12 cellular contexts compared by ENCODE assay signal in genomic region chr9:35680331-35681105, GRCh38. TPM values are rescaled to one million over a fixed set of nuclear protein-coding genes. Genes with fewer than 3 reads are reported as not detected.
DNase-seq lines count a peak whose midpoint lies in the region; ATAC-seq, FAIRE-seq and TF ChIP-seq lines count a peak whose summit lies in the region.
"Had no signal": no experiment of that assay in that cellular context is flagged by ENCODE, and none has a peak within 500 bp of the region (broad histone marks: within the 10 kb centered on the region; RNA-seq: fewer than 3 reads in every experiment).

No MANE protein-coding gene starts in this region.

- intact Hi-C loops in GM12878 (cut with micrococcal nuclease; ENCODE audit: unreplicated experiment) (no loop called here), Caco-2 (cut with micrococcal nuclease; ENCODE audit: unreplicated experiment) (no loop called here), A673 (cut with micrococcal nuclease; ENCODE audit: unreplicated experiment) (no loop called here)

- no peak overlapping the region for H2AK5ac ChIP-seq in trophoblast cell (ENCODE audit: low read length)

- TF ChIP-seq CTCF in GM12878 (IDR thresholded peaks at IDR 0.05 in 2 of 3, conservative IDR thresholded peaks at IDR 0.05 in 1 of 3; ENCODE audit: control insufficient read depth in 2 of 3, extremely low read depth in 1 of 3, insufficient read depth in 1 of 3, low read depth in 3 of 3, low read length in 3 of 3), result no peak
- no peak for TF ChIP-seq CTCF in osteocyte (IDR thresholded peaks at IDR 0.05)
- no peak for TF ChIP-seq CTCF in Caco-2 (IDR thresholded peaks at IDR 0.05; ENCODE audit: insufficient read depth in 1 of 2, low read depth in 1 of 2, low read length in 1 of 2, severe bottlenecking in 1 of 2, unreplicated experiment in 1 of 2)
- TF ChIP-seq CTCF in A673 (conservative IDR thresholded peaks at IDR 0.05; ENCODE audit: low read depth, low read length), result no peak

- H4K20me1 ChIP-seq in GM12878 (ENCODE audit: control insufficient read depth, insufficient read depth), result no peaks in the 10 kb centered on the region

- no peak overlapping the region for H3K23ac ChIP-seq in trophoblast cell (ENCODE audit: low read length)

- CTCF ChIA-PET in GM12878 (lab: Yijun Ruan, JAX) (interaction anchor here (1.0 to 2.6 kb wide), 4 partner anchors 15 to 46 kb away, joined by 3 to 28 read pairs (median 6); no protein-coding TSS in a partner anchor), Caco-2 (lab: Charles Lee) (no interaction called here), A673 (lab: Charles Lee) (no interaction called here)

- H3K27ac ChIP-seq in GM12878 (ENCODE audit: control insufficient read depth, insufficient read depth) (no peak overlapping the region), A673 (ENCODE audit: low read depth, low read length, poor library complexity, severe bottlenecking) (no peak overlapping the region), trophoblast cell (ENCODE audit: low read depth, low read length) (no peak overlapping the region)

- H3K9me3 ChIP-seq in GM12878 (replicated peaks; ENCODE audit: control insufficient read depth, insufficient read depth, low read length) (no peaks in the 10 kb centered on the region), Caco-2 (no peaks in the 10 kb centered on the region), A673 (ENCODE audit: low read depth, low read length, poor library complexity, severe bottlenecking) (no peaks in the 10 kb centered on the region), trophoblast cell (ENCODE audit: insufficient read depth, low read depth, low read length) (no peaks in the 10 kb centered on the region)

- FAIRE-seq in GM18507 (lab: Jason Lieb, UNC) (peak; percentile 49), GM12878 (lab: Jason Lieb, UNC) (peak; percentile 89)

- no peaks in the 10 kb centered on the region for H3K36me3 ChIP-seq in GM12878 (ENCODE audit: control insufficient read depth in 2 of 2, insufficient read depth in 2 of 2, low read length in 1 of 2)
- no peaks in the 10 kb centered on the region for H3K36me3 ChIP-seq in Caco-2 (ENCODE audit: control insufficient read depth, insufficient read depth, low read length)
- H3K36me3 ChIP-seq in A673 (ENCODE audit: insufficient read depth, low read length, poor library complexity, severe bottlenecking), result peaks cover 5% of the 10 kb centered on the region
- H3K36me3 ChIP-seq in trophoblast cell (ENCODE audit: control insufficient read depth in 1 of 2, insufficient read depth in 2 of 2, low read length in 2 of 2), result peaks cover 31 to 40% of the 10 kb centered on the region in 2 experiments

- peaks cover 26% of the 10 kb centered on the region for H3K36me3 Mint-ChIP-seq in osteocyte (ENCODE audit: unreplicated experiment)
- H3K36me3 Mint-ChIP-seq in Caco-2 (ENCODE audit: insufficient read depth, unreplicated experiment), result no peaks in the 10 kb centered on the region

- H2BK12ac ChIP-seq in trophoblast cell (ENCODE audit: low read length), result no peak overlapping the region

- H3K27me3 Mint-ChIP-seq in osteocyte (ENCODE audit: unreplicated experiment) (no peaks in the 10 kb centered on the region), Caco-2 (ENCODE audit: insufficient read depth, unreplicated experiment) (no peaks in the 10 kb centered on the region)

- in situ Hi-C loops in GM12878 (cut with MboI), result no loop called here

- TF ChIP-seq POLR2A in GM12878 (IDR thresholded peaks at IDR 0.05; ENCODE audit: low read depth, low read length), result no peak

- H4K12ac ChIP-seq in trophoblast cell (ENCODE audit: low read depth, low read length), result no peak overlapping the region

- H3K4me3 Mint-ChIP-seq in osteocyte (ENCODE audit: unreplicated experiment), result no peak overlapping the region
- no peak overlapping the region for H3K4me3 Mint-ChIP-seq in Caco-2 (ENCODE audit: unreplicated experiment)

- H3K27me3 ChIP-seq in GM12878 (replicated peaks in 1 of 2; ENCODE audit: control insufficient read depth in 2 of 2, insufficient read depth in 2 of 2, low read length in 1 of 2) (peaks cover 0 to 2% of the 10 kb centered on the region in 2 experiments; a peak in 2 of 4 replicates), Caco-2 (replicated peaks; ENCODE audit: control insufficient read depth, insufficient read depth, low read length) (no peaks in the 10 kb centered on the region), A673 (replicated peaks; ENCODE audit: insufficient read depth, low read depth, low read length, poor library complexity) (no peaks in the 10 kb centered on the region), trophoblast cell (ENCODE audit: insufficient read depth, low read length) (no peaks in the 10 kb centered on the region)

- H3K9me3 Mint-ChIP-seq in osteocyte (ENCODE audit: unreplicated experiment) (no peaks in the 10 kb centered on the region), Caco-2 (ENCODE audit: unreplicated experiment) (no peaks in the 10 kb centered on the region)

- no peak overlapping the region for H4K91ac ChIP-seq in trophoblast cell (ENCODE audit: low read depth, low read length)

- TF ChIP-seq EP300 in GM12878 (IDR thresholded peaks at IDR 0.05; ENCODE audit: borderline replicate concordance in 1 of 2, control insufficient read depth in 1 of 2, low read depth in 2 of 2, low read length in 2 of 2), result no peak

- no peak overlapping the region for H2BK120ac ChIP-seq in trophoblast cell (ENCODE audit: insufficient read depth, low read length, poor library complexity)

- RAD21 ChIA-PET in GM12878 (lab: Charles Lee; ENCODE audit: unreplicated experiment), result interaction anchor here (1.1 to 1.2 kb wide), 2 partner anchors 10 to 16 kb away, joined by 3 to 4 read pairs; partner anchors contain the start of gene ARHGEF39

- no peak for DNase-seq in GM18507 (ENCODE audit: extremely low spot score, insufficient read length, low read depth)
- no peak for DNase-seq in GM12878 (ENCODE audit: low read depth, low spot score)
- DNase-seq in osteocyte (ENCODE audit: extremely low spot score, unreplicated experiment), result no peak
- DNase-seq in Caco-2, result no peak
- DNase-seq in NCI-H1694 (lab: John Stamatoyannopoulos, UW), result no peak
- no peak for DNase-seq in A673 (ENCODE audit: low spot score)
- no peak for DNase-seq in trophoblast cell
- DNase-seq: activated effector memory CD4-positive, alpha-beta T cell treated with anti-CD3 and anti-CD28 coated beads, Interleukin-2, amount 50 U/mL, for 16 hours; left cardiac atrium; NCI-H774 had no signal

- whole genome bisulfite sequencing in GM12878 (ENCODE audit: insufficient coverage, insufficient replicate concordance, low lambda C conversion rate, missing lambda C conversion rate), result 18% methylated on average over 15 of the region's 15 CpGs
- no CpG with 5 or more reads among the region's 15 CpGs for WGBS in trophoblast cell (ENCODE audit: extremely low coverage, insufficient coverage, insufficient read length)

- peaks cover 3% of the 10 kb centered on the region for H3K79me1 ChIP-seq in trophoblast cell (ENCODE audit: low read length)

- H3K9ac ChIP-seq in GM12878 (ENCODE audit: control insufficient read depth, insufficient read depth, low read length) (no peak overlapping the region), trophoblast cell (ENCODE audit: low read length) (no peak overlapping the region)

- POLR2A ChIA-PET in GM12878 (lab: Charles Lee) (interaction anchor here (0.8 to 1.8 kb wide), 3 partner anchors 14 to 47 kb away, joined by 3 to 5 read pairs (median 3); partner anchors contain the start of gene SIT1), Caco-2 (lab: Charles Lee) (no interaction called here), A673 (lab: Charles Lee; ENCODE audit: low non-redundant PET) (no interaction called here)

- SMC1A ChIA-PET in GM12878 (lab: Charles Lee; ENCODE audit: uncharacterized antibody, unreplicated experiment), result interaction anchor here (0.7 to 1.8 kb wide), 6 partner anchors 11 to 202 kb away, joined by 3 to 6 read pairs (median 3); no protein-coding TSS in a partner anchor

- no TSS peak for BruUV-seq in GM12878 (replicated peaks; lab: Mats Ljungman, UMichigan)
- no TSS peak for BruUV-seq in Caco-2 (replicated peaks; lab: Mats Ljungman, UMichigan)
- no TSS peak for BruUV-seq in A673 (replicated peaks; lab: Mats Ljungman, UMichigan)

- H2BK5ac ChIP-seq in trophoblast cell (ENCODE audit: low read depth, low read length, poor library complexity), result no peak overlapping the region

- H2AFZ ChIP-seq in GM12878 (ENCODE audit: control insufficient read depth, low read depth, low read length) (no peak overlapping the region; the same call in none of the 2 replicates), trophoblast cell (ENCODE audit: insufficient read depth, low read length, poor library complexity) (no peak overlapping the region)

- peak; percentile 70 for ATAC-seq in HG03175 (IDR thresholded peaks at IDR 0.05; ENCODE audit: unreplicated experiment)
- ATAC-seq in GM12878, result peak; percentile 73

- TF ChIP-seq RAD21 in GM12878 (IDR thresholded peaks at IDR 0.05; ENCODE audit: insufficient read depth, low read depth, low read length), result no peak

- H4K8ac ChIP-seq in trophoblast cell (ENCODE audit: low read depth, low read length), result no peak overlapping the region

- H3K18ac ChIP-seq in trophoblast cell (ENCODE audit: low read length), result no peak overlapping the region

- H3K4ac ChIP-seq in trophoblast cell (ENCODE audit: low read depth, low read length), result no peak overlapping the region

- H3K4me2 ChIP-seq in GM12878 (ENCODE audit: control insufficient read depth, insufficient read depth), result peak overlapping the region; percentile 33; the same call in 1 of the 2 replicates
- H3K4me2 ChIP-seq in trophoblast cell (ENCODE audit: low read length), result no peak overlapping the region

- H3K4me1 ChIP-seq in GM12878 (ENCODE audit: control insufficient read depth, insufficient read depth, low read length) (peaks cover 8% of the 10 kb centered on the region), Caco-2 (no peaks in the 10 kb centered on the region), A673 (ENCODE audit: insufficient read depth, low read length, poor library complexity, severe bottlenecking) (no peaks in the 10 kb centered on the region), trophoblast cell (ENCODE audit: control insufficient read depth in 1 of 2, insufficient read depth in 2 of 2, low read length in 2 of 2) (peaks cover 5 to 8% of the 10 kb centered on the region in 2 experiments)

- no peak overlapping the region for H3K14ac ChIP-seq in trophoblast cell (ENCODE audit: low read length)

- H3K4me3 ChIP-seq in GM12878, result no peak overlapping the region
- no peak overlapping the region for H3K4me3 ChIP-seq in Caco-2 (ENCODE audit: low read depth, low read length)
- no peak overlapping the region for H3K4me3 ChIP-seq in A673 (ENCODE audit: low read depth, low read length, poor library complexity, severe bottlenecking)
- H3K4me3 ChIP-seq in trophoblast cell (ENCODE audit: low read depth, low read length), result no peak overlapping the region

- H3K4me1 Mint-ChIP-seq in osteocyte (ENCODE audit: unreplicated experiment) (peaks cover 69% of the 10 kb centered on the region), Caco-2 (ENCODE audit: low read depth, unreplicated experiment) (peaks cover 6% of the 10 kb centered on the region)

- no peaks in the 10 kb centered on the region for H3K79me2 ChIP-seq in GM12878 (ENCODE audit: control insufficient read depth, insufficient read depth, low read length)
- H3K79me2 ChIP-seq in trophoblast cell (ENCODE audit: control insufficient read depth, insufficient read depth, low read length, poor library complexity), result no peaks in the 10 kb centered on the region

- peak overlapping the region; percentile 33 for H3K27ac Mint-ChIP-seq in osteocyte (ENCODE audit: unreplicated experiment)
- H3K27ac Mint-ChIP-seq in Caco-2 (ENCODE audit: unreplicated experiment), result no peak overlapping the region

RNA-seq across cellular contexts. Expression of gene CA9, which starts 6.8 kb away (rescaled TPM):
- total RNA-seq in GM12878 (2013; cell fraction: nucleolus; rRNA removed), result 1.7 and 3.2 TPM in 2 replicates
- total RNA-seq in GM12878 (2014; rRNA removed) (2.7 and 5.8 TPM in 2 replicates), GM12878 (2014; rRNA removed; fragmentation: Illumina TruSeq; extraction: Trizol) (0.89 and 1.3 TPM in 2 replicates), GM12878 (2021) (4.0 TPM in 2 replicates), osteocyte (not detected in 2 replicates), Caco-2 (2022) (not detected in 2 replicates), A673 (2021) (0.32 and 1.4 TPM in 2 replicates)
- polyA plus RNA-seq in GM12878 (2011; ENCODE audit: low read depth), result 3.7 TPM
- polyA plus RNA-seq in GM12878 (2011; rRNA removed) (4.7 and 6.6 TPM in 2 replicates), GM12878 (2014; fragmentation: Illumina TruSeq; extraction: Trizol) (0.68 and 1.2 TPM in 2 replicates), GM12878 (2014; fragmentation: Nextera tagmentation; extraction: Ambion mirVana) (1 to 10 TPM in 1 of 2 experiments, under 1 TPM in 1; 0.79 to 1.2 TPM), GM12878 (2014; rRNA removed) (1.2 and 2.6 TPM in 2 replicates), GM12878 (2016; fragmentation: Nextera tagmentation; extraction: Ambion mirVana) (under 1 TPM; 0.53 to 0.74 TPM)
- polyA plus RNA-seq in GM12878 (2011; cell fraction: cytosol; rRNA removed), result 4.1 and 7.5 TPM in 2 replicates
- 2.9 and 8.5 TPM in 2 replicates for polyA plus RNA-seq in GM12878 (2011; cell fraction: nucleus; rRNA removed)
- polyA plus RNA-seq in GM12878 (2012), result 3.2 and 5.9 TPM in 2 replicates
- 1.8 and 3.1 TPM in 2 replicates for polyA minus RNA-seq in GM12878 (2011; rRNA and poly(A)+ RNA removed)
- 3.3 and 4.8 TPM in 2 replicates for polyA minus RNA-seq in GM12878 (2011; cell fraction: cytosol; rRNA and poly(A)+ RNA removed)
- 0.48 and 0.60 TPM in 2 replicates for polyA minus RNA-seq in GM12878 (2011; cell fraction: nucleus; rRNA and poly(A)+ RNA removed)
- polyA plus RNA-seq in trophoblast cell (2013), result 0.53 and 0.75 TPM in 2 replicates
- total RNA-seq: endothelial cell of umbilical vein had no signal

RNA-seq across cellular contexts. Expression of gene TPM2, which starts 9.2 kb away (rescaled TPM):
- 6.3 and 8.9 TPM in 2 replicates for total RNA-seq in GM12878 (2013; cell fraction: nucleolus; rRNA removed)
- 0.65 and 1.7 TPM in 2 replicates for total RNA-seq in GM12878 (2014; rRNA removed)
- total RNA-seq in GM12878 (2014; rRNA removed; fragmentation: Illumina TruSeq; extraction: Trizol), result 0.81 and 0.88 TPM in 2 replicates
- total RNA-seq in GM12878 (2021), result 2.4 and 3.9 TPM in 2 replicates
- 3.6 TPM for polyA plus RNA-seq in GM12878 (2011; ENCODE audit: low read depth)
- 8.7 and 9.3 TPM in 2 replicates for polyA plus RNA-seq in GM12878 (2011; rRNA removed)
- polyA plus RNA-seq in GM12878 (2011; cell fraction: cytosol; rRNA removed), result 5.4 and 6.4 TPM in 2 replicates
- 28.6 and 30.5 TPM in 2 replicates for polyA plus RNA-seq in GM12878 (2011; cell fraction: nucleus; rRNA removed)
- polyA plus RNA-seq in GM12878 (2012), result 7.0 and 7.5 TPM in 2 replicates
- 0.59 and 0.71 TPM in 2 replicates for polyA plus RNA-seq in GM12878 (2014; fragmentation: Illumina TruSeq; extraction: Trizol)
- polyA plus RNA-seq in GM12878 (2014; fragmentation: Nextera tagmentation; extraction: Ambion mirVana), result under 1 TPM; 0.11 to 0.13 TPM
- polyA plus RNA-seq in GM12878 (2014; rRNA removed), result 2.3 and 2.5 TPM in 2 replicates
- 1 to 10 TPM in 1 of 2 experiments, under 1 TPM in 1; 0.83 to 1.3 TPM for polyA plus RNA-seq in GM12878 (2016; fragmentation: Nextera tagmentation; extraction: Ambion mirVana)
- 1.4 and 2.5 TPM in 2 replicates for polyA minus RNA-seq in GM12878 (2011; rRNA and poly(A)+ RNA removed)
- 6.1 and 6.4 TPM in 2 replicates for polyA minus RNA-seq in GM12878 (2011; cell fraction: cytosol; rRNA and poly(A)+ RNA removed)
- 2.1 and 4.5 TPM in 2 replicates for polyA minus RNA-seq in GM12878 (2011; cell fraction: nucleus; rRNA and poly(A)+ RNA removed)
- total RNA-seq in osteocyte, result 476 and 515 TPM in 2 replicates
- 21.8 and 26.5 TPM in 2 replicates for total RNA-seq in Caco-2 (2022)
- 39.2 and 44.3 TPM in 2 replicates for total RNA-seq in A673 (2021)
- polyA plus RNA-seq in trophoblast cell (2013), result 307 and 309 TPM in 2 replicates

RNA-seq across cellular contexts. Expression of gene ARHGEF39, which starts 15.5 kb away (rescaled TPM):
- 9.9 and 10.8 TPM in 2 replicates for total RNA-seq in GM12878 (2013; cell fraction: nucleolus; rRNA removed)
- 6.6 and 7.6 TPM in 2 replicates for total RNA-seq in GM12878 (2014; rRNA removed)
- total RNA-seq in GM12878 (2014; rRNA removed; fragmentation: Illumina TruSeq; extraction: Trizol), result 8.0 and 8.2 TPM in 2 replicates
- 12.4 and 14.1 TPM in 2 replicates for total RNA-seq in GM12878 (2021)
- polyA plus RNA-seq in GM12878 (2011; ENCODE audit: low read depth), result 16.4 TPM
- 10.8 and 12.3 TPM in 2 replicates for polyA plus RNA-seq in GM12878 (2011; rRNA removed)
- polyA plus RNA-seq in GM12878 (2011; cell fraction: cytosol; rRNA removed), result 13.5 and 13.9 TPM in 2 replicates
- 25.2 and 38.3 TPM in 2 replicates for polyA plus RNA-seq in GM12878 (2011; cell fraction: nucleus; rRNA removed)
- 4.5 and 7.6 TPM in 2 replicates for polyA plus RNA-seq in GM12878 (2012)
- 12.4 and 15.2 TPM in 2 replicates for polyA plus RNA-seq in GM12878 (2014; fragmentation: Illumina TruSeq; extraction: Trizol)
- polyA plus RNA-seq in GM12878 (2014; fragmentation: Nextera tagmentation; extraction: Ambion mirVana), result 1 to 10 TPM; 2.0 to 5.0 TPM
- polyA plus RNA-seq in GM12878 (2014; rRNA removed), result 14.8 TPM in 2 replicates
- polyA plus RNA-seq in GM12878 (2016; fragmentation: Nextera tagmentation; extraction: Ambion mirVana), result 10 to 100 TPM; 25.3 to 28.9 TPM
- 14.3 and 15.0 TPM in 2 replicates for polyA minus RNA-seq in GM12878 (2011; rRNA and poly(A)+ RNA removed)
- 5.8 and 6.3 TPM in 2 replicates for polyA minus RNA-seq in GM12878 (2011; cell fraction: cytosol; rRNA and poly(A)+ RNA removed)
- polyA minus RNA-seq in GM12878 (2011; cell fraction: nucleus; rRNA and poly(A)+ RNA removed), result 27.9 and 30.0 TPM in 2 replicates
- 0.86 and 1.6 TPM in 2 replicates for total RNA-seq in osteocyte
- 31.4 and 32.8 TPM in 2 replicates for total RNA-seq in Caco-2 (2022)
- total RNA-seq in A673 (2021), result 25.0 and 27.7 TPM in 2 replicates
- polyA plus RNA-seq in trophoblast cell (2013), result 6.7 and 7.0 TPM in 2 replicates

RNA-seq across cellular contexts. Expression of gene CCDC107, which starts 22.4 kb away (rescaled TPM):
- 6.3 and 7.0 TPM in 2 replicates for total RNA-seq in GM12878 (2013; cell fraction: nucleolus; rRNA removed)
- total RNA-seq in GM12878 (2014; rRNA removed) (9.4 and 13.2 TPM in 2 replicates), GM12878 (2014; rRNA removed; fragmentation: Illumina TruSeq; extraction: Trizol) (6.2 and 6.3 TPM in 2 replicates), GM12878 (2021) (10.6 and 11.8 TPM in 2 replicates), osteocyte (30.0 and 31.3 TPM in 2 replicates), Caco-2 (2022) (11.8 and 12.1 TPM in 2 replicates), A673 (2021) (12.9 and 16.4 TPM in 2 replicates)
- polyA plus RNA-seq in GM12878 (2011; ENCODE audit: low read depth), result 4.9 TPM
- polyA plus RNA-seq in GM12878 (2011; rRNA removed) (8.6 and 10.5 TPM in 2 replicates), GM12878 (2014; fragmentation: Illumina TruSeq; extraction: Trizol) (5.9 and 6.7 TPM in 2 replicates), GM12878 (2014; fragmentation: Nextera tagmentation; extraction: Ambion mirVana) (under 1 TPM; 0.19 to 0.90 TPM), GM12878 (2014; rRNA removed) (14.3 and 16.0 TPM in 2 replicates), GM12878 (2016; fragmentation: Nextera tagmentation; extraction: Ambion mirVana) (10 to 100 TPM; 15.6 to 18.3 TPM)
- polyA plus RNA-seq in GM12878 (2011; cell fraction: cytosol; rRNA removed), result 8.7 and 13.0 TPM in 2 replicates
- 9.3 and 11.8 TPM in 2 replicates for polyA plus RNA-seq in GM12878 (2011; cell fraction: nucleus; rRNA removed)
- 11.4 and 12.6 TPM in 2 replicates for polyA plus RNA-seq in GM12878 (2012)
- 3.4 and 6.7 TPM in 2 replicates for polyA minus RNA-seq in GM12878 (2011; rRNA and poly(A)+ RNA removed)
- polyA minus RNA-seq in GM12878 (2011; cell fraction: cytosol; rRNA and poly(A)+ RNA removed), result 2.3 and 3.1 TPM in 2 replicates
- 2.8 and 4.1 TPM in 2 replicates for polyA minus RNA-seq in GM12878 (2011; cell fraction: nucleus; rRNA and poly(A)+ RNA removed)
- polyA plus RNA-seq in trophoblast cell (2013), result 10.1 and 10.2 TPM in 2 replicates

RNA-seq across cellular contexts. Expression of gene RMRP, which starts 22.7 kb away (rescaled TPM):
- total RNA-seq in GM12878 (2013; cell fraction: nucleolus; rRNA removed), result 15,728 and 37,247 TPM in 2 replicates
- total RNA-seq in GM12878 (2014; rRNA removed) (34,892 and 42,450 TPM in 2 replicates), GM12878 (2014; rRNA removed; fragmentation: Illumina TruSeq; extraction: Trizol) (6,746 and 12,076 TPM in 2 replicates), GM12878 (2021) (18,533 and 18,901 TPM in 2 replicates), osteocyte (14,337 and 15,426 TPM in 2 replicates), Caco-2 (2022) (10,161 and 10,726 TPM in 2 replicates), A673 (2021) (13,531 and 14,573 TPM in 2 replicates)
- polyA plus RNA-seq in GM12878 (2011; ENCODE audit: low read depth), result not detected
- polyA plus RNA-seq in GM12878 (2011; rRNA removed) (3.8 and 12.0 TPM in 2 replicates), GM12878 (2014; fragmentation: Illumina TruSeq; extraction: Trizol) (not detected in 2 replicates), GM12878 (2014; fragmentation: Nextera tagmentation; extraction: Ambion mirVana) (not detected), GM12878 (2014; rRNA removed) (760 and 1,065 TPM in 2 replicates), GM12878 (2016; fragmentation: Nextera tagmentation; extraction: Ambion mirVana) (10 to 100 TPM in 1 of 2 experiments, not detected in 1; 13.3 TPM)
- polyA plus RNA-seq in GM12878 (2011; cell fraction: cytosol; rRNA removed), result 152 TPM in 1 of 2 replicates, not detected in the other
- 4,598 and 4,771 TPM in 2 replicates for polyA plus RNA-seq in GM12878 (2011; cell fraction: nucleus; rRNA removed)
- polyA plus RNA-seq in GM12878 (2012), result 62.9 TPM in 1 of 2 replicates, not detected in the other
- polyA minus RNA-seq in GM12878 (2011; rRNA and poly(A)+ RNA removed), result 9,902 and 51,214 TPM in 2 replicates
- 10,750 and 21,317 TPM in 2 replicates for polyA minus RNA-seq in GM12878 (2011; cell fraction: cytosol; rRNA and poly(A)+ RNA removed)
- polyA minus RNA-seq in GM12878 (2011; cell fraction: nucleus; rRNA and poly(A)+ RNA removed), result 140,969 and 152,974 TPM in 2 replicates
- 3.3 and 5.7 TPM in 2 replicates for polyA plus RNA-seq in trophoblast cell (2013)
- polyA plus RNA-seq: endothelial cell of umbilical vein had no signal

Comparison
In these comparisons a context has a peak if more than half of its experiments do, and no peak if none do; other contexts are left out.
1. RNA of gene TPM2, which starts 9.2 kb away (total RNA-seq): 476 to 515 TPM in osteocyte; 39.2 to 44.3 TPM in A673, 21.8 to 26.5 TPM in Caco-2 and 0.65 to 8.9 TPM in GM12878; every median in the first group is over 10 times any median in the second.